Comparison of ENCODE assay signal across 8 cellular contexts in genomic region chr11:45918331-45918941, GRCh38. TPM values are rescaled to one million over a fixed set of nuclear protein-coding genes. Genes with fewer than 3 reads are reported as not detected.
A peak's percentile ranks its signal among the peaks of the same experiment; 100 is the strongest.
DNase-seq lines count a peak whose midpoint lies in the region; ATAC-seq and TF ChIP-seq lines count a peak whose summit lies in the region.

No MANE protein-coding gene starts in this region.

- peak; percentile 28 for ATAC-seq in GM18870 (IDR thresholded peaks at IDR 0.05; ENCODE audit: unreplicated experiment)
- peak; percentile 35 for ATAC-seq in HG03457 (IDR thresholded peaks at IDR 0.05; ENCODE audit: unreplicated experiment)

- no peak for TF ChIP-seq POLR2A in lower leg skin (IDR thresholded peaks at IDR 0.05)

- DNase-seq in AG09309 (ENCODE audit: low read depth), result peak; percentile 11
- peak; percentile 72 for DNase-seq in NCI-H526 treated with DMSO at 0.1 percent for 48 hours (lab: John Stamatoyannopoulos, UW)
- DNase-seq in activated CD4-positive, alpha-beta T cell treated with anti-CD3 and anti-CD28 coated beads, Interleukin-2, amount 50 U/mL, for 1 hour, result peak; percentile 42
- peak; percentile 88 for DNase-seq in ecto neural progenitor cell (ENCODE audit: low spot score)
- DNase-seq in lower leg skin (ENCODE audit: low spot score in 2 of 2), result peak; percentile 70 to 97
- peak; percentile 54 to 56 for DNase-seq in stimulated activated CD4-positive, alpha-beta T cell treated with anti-CD3 and anti-CD28 coated beads, Interleukin-4, amount 100 ng/mL, for 48 hours (ENCODE audit: low read depth in 2 of 2)

- H3K4me3 ChIP-seq in AG09309 (ENCODE audit: control insufficient read depth, low read depth, low read length) (peak overlapping the region; percentile 90), lower leg skin (ENCODE audit: low read depth, poor library complexity, severe bottlenecking) (peak overlapping the region; percentile 73)

- TF ChIP-seq CTCF in AG09309 (IDR thresholded peaks at IDR 0.05; ENCODE audit: control insufficient read depth, insufficient read depth, low read depth, low read length, missing control alignments), result no peak
- no peak for TF ChIP-seq CTCF in lower leg skin (IDR thresholded peaks at IDR 0.05)

- intact Hi-C loops in lower leg skin (cut with DNase I; ENCODE audit: low total_unique reads), result no loop called here

- 0 to 1% methylated on average over 37 of the region's 38 CpGs for WGBS in lower leg skin, 2 donors

RNA-seq across cellular contexts. Expression of gene PEX16, which starts 0.8 kb away (rescaled TPM):
- 10 to 100 TPM; 36.7 to 52.8 (median 41.2) TPM for total RNA-seq in lower leg skin

RNA-seq across cellular contexts. Expression of gene LARGE2, which starts 4.0 kb away (rescaled TPM):
- 10 to 100 TPM; 20.7 to 30.1 (median 25.9) TPM for total RNA-seq in lower leg skin

RNA-seq across cellular contexts. Expression of gene FREY1, which starts 11.4 kb away (rescaled TPM):
- 1 to 10 TPM in 1 of 4 donors, under 1 TPM in 1, not detected in 2; 0.91 to 2.3 TPM for total RNA-seq in lower leg skin

RNA-seq across cellular contexts. Expression of gene MAPK8IP1, which starts 33.0 kb away (rescaled TPM):
- total RNA-seq in lower leg skin, result 1 to 10 TPM; 4.6 to 6.5 (median 5.4) TPM

Comparison
In these comparisons a context has a peak if more than half of its experiments do, and no peak if none do; other contexts are left out.
1. Peak in every context shown above with its lines: DNase-seq, ATAC-seq and H3K4me3 ChIP-seq.
2. DNase-seq: peak in every context shown above with its lines; median percentile 88 in ecto neural progenitor cell; 84 in lower leg skin; 72 in NCI-H526 treated with DMSO at 0.1 percent for 48 hours; 55 in stimulated activated CD4-positive, alpha-beta T cell treated with anti-CD3 and anti-CD28 coated beads, Interleukin-4, amount 100 ng/mL, for 48 hours; 42 in activated CD4-positive, alpha-beta T cell treated with anti-CD3 and anti-CD28 coated beads, Interleukin-2, amount 50 U/mL, for 1 hour; 11 in AG09309.